Comparison of ENCODE assay signal across 11 cellular contexts in genomic region chr10:110335314-110336064, GRCh38. TPM values are rescaled to one million over a fixed set of nuclear protein-coding genes. Genes with fewer than 3 reads are reported as not detected.
DNase-seq lines count a peak whose midpoint lies in the region; ATAC-seq and TF ChIP-seq lines count a peak whose summit lies in the region.
"Had no signal": no experiment of that assay in that cellular context is flagged by ENCODE, and none has a peak within 500 bp of the region (broad histone marks: within the 10 kb centered on the region; RNA-seq: fewer than 3 reads in every experiment).

No MANE protein-coding gene starts in this region.

- no peaks in the 10 kb centered on the region for H3K36me3 ChIP-seq in PC-3 (ENCODE audit: low read depth, low read length)
- H3K36me3 ChIP-seq in ectodermal cell (ENCODE audit: control insufficient read depth, insufficient read depth, low read length), result no peaks in the 10 kb centered on the region
- no peaks in the 10 kb centered on the region for H3K36me3 ChIP-seq in parathyroid adenoma (ENCODE audit: control insufficient read depth, insufficient read depth, low read length)
- no peaks in the 10 kb centered on the region for H3K36me3 ChIP-seq in gastrocnemius medialis
- H3K36me3 ChIP-seq: neutrophil, thyroid gland had no signal

- CTCF ChIA-PET in PC-3 (lab: Charles Lee), result no interaction called here

- intact Hi-C loops in PC-3 (cut with micrococcal nuclease) (no loop called here), gastrocnemius medialis (cut with DNase I; ENCODE audit: low total_unique reads) (no loop called here)

- 71 to 74% methylated on average over 7 of the region's 7 CpGs for WGBS in ectodermal cell, 2 experiments

- H2AFZ ChIP-seq in PC-3 (ENCODE audit: low read length), result peak overlapping the region; percentile 57; the same call in 1 of the 2 replicates
- peak overlapping the region; percentile 80 for H2AFZ ChIP-seq in parathyroid adenoma

- TF ChIP-seq CTCF in PC-3 (conservative IDR thresholded peaks at IDR 0.05; ENCODE audit: low read depth, low read length) (no peak), parathyroid adenoma (IDR thresholded peaks at IDR 0.05) (no peak), gastrocnemius medialis (IDR thresholded peaks at IDR 0.05 in 4 of 5, conservative IDR thresholded peaks at IDR 0.05 in 1 of 5) (no peak)

- H3K4me3 ChIP-seq in PC-3 (ENCODE audit: low read length) (0 out of 2 replicates have a peak overlapping the region, but pooled peaks have one; percentile 7), ectodermal cell (ENCODE audit: insufficient read depth, low read depth, low read length) (no peak overlapping the region), parathyroid adenoma (ENCODE audit: low read depth, low read length) (no peak overlapping the region), gastrocnemius medialis (no peak overlapping the region)
- H3K4me3 ChIP-seq: thyroid gland had no signal

- in situ Hi-C loops in gastrocnemius medialis (cut with MboI; ENCODE audit: low sequenced_read_pairs in 4 of 4), result no loop called here

- POLR2A ChIA-PET in PC-3 (lab: Charles Lee; ENCODE audit: unreplicated experiment), result interaction anchor here (1.2 kb wide), 1 partner anchor 72 kb away, joined by 3 read pairs; no protein-coding TSS in a partner anchor

- no peak for TF ChIP-seq POLR2A in gastrocnemius medialis (IDR thresholded peaks at IDR 0.05)

- H3K4me1 ChIP-seq in PC-3 (ENCODE audit: insufficient read depth, low read length) (peaks cover 30% of the 10 kb centered on the region), ectodermal cell (ENCODE audit: control insufficient read depth, insufficient read depth, low read length) (peaks cover 18% of the 10 kb centered on the region), parathyroid adenoma (peaks cover 16% of the 10 kb centered on the region), gastrocnemius medialis (peaks cover 8 to 10% of the 10 kb centered on the region in 2 donors)

- DNase-seq in SIG-M5 treated with dmso at 0.1 percent for 504 hours (lab: John Stamatoyannopoulos, UW; ENCODE audit: unreplicated experiment) (peak; percentile 15), SIG-M5 (lab: John Stamatoyannopoulos, UW) (no peak), PC-3 (no peak), COLO668 (lab: John Stamatoyannopoulos, UW; ENCODE audit: unreplicated experiment) (no peak), gastrocnemius medialis (no peak)
- no peak for DNase-seq in stimulated activated CD4-positive, alpha-beta T cell treated with anti-CD3 and anti-CD28 coated beads, Interleukin-4, amount 100 ng/mL, for 24 hours
- DNase-seq: thyroid gland had no signal

- H3K9ac ChIP-seq in PC-3 (ENCODE audit: low read length) (no peak overlapping the region), parathyroid adenoma (no peak overlapping the region)

- H3K79me2 ChIP-seq in PC-3 (ENCODE audit: low read length), result no peaks in the 10 kb centered on the region
- H3K79me2 ChIP-seq in parathyroid adenoma, result no peaks in the 10 kb centered on the region

- H3K27me3 ChIP-seq in PC-3 (ENCODE audit: low read length), result no peaks in the 10 kb centered on the region
- no peaks in the 10 kb centered on the region for H3K27me3 ChIP-seq in ectodermal cell (ENCODE audit: control insufficient read depth, insufficient read depth, low read length, poor library complexity, severe bottlenecking)
- H3K27me3 ChIP-seq in parathyroid adenoma (ENCODE audit: control insufficient read depth, insufficient read depth, low read length), result no peaks in the 10 kb centered on the region
- H3K27me3 ChIP-seq in gastrocnemius medialis, result no peaks in the 10 kb centered on the region
- H3K27me3 ChIP-seq: neutrophil, thyroid gland had no signal

- peak overlapping the region; percentile 52 for H3K4me2 ChIP-seq in PC-3 (ENCODE audit: low read length)
- no peak overlapping the region for H3K4me2 ChIP-seq in parathyroid adenoma (ENCODE audit: low read length)

- H3F3A ChIP-seq in PC-3 (ENCODE audit: low read length, unreplicated experiment), result no peaks in the 10 kb centered on the region

- no peaks in the 10 kb centered on the region for H4K20me1 ChIP-seq in PC-3 (ENCODE audit: low read length)

- no peaks in the 10 kb centered on the region for H3K9me2 ChIP-seq in PC-3 (replicated peaks; ENCODE audit: low read length)

- no TSS peak for BruUV-seq in PC-3 (replicated peaks; lab: Mats Ljungman, UMichigan)

- H3K27ac ChIP-seq in PC-3 (ENCODE audit: low read length) (peak overlapping the region; percentile 77), ectodermal cell (ENCODE audit: insufficient read depth, low read depth, low read length, poor library complexity, severe bottlenecking) (peak overlapping the region; percentile 1), parathyroid adenoma (peak overlapping the region; percentile 64), gastrocnemius medialis (no peak overlapping the region)
- H3K27ac ChIP-seq: neutrophil, thyroid gland had no signal

- H3K9me3 ChIP-seq in PC-3 (ENCODE audit: low read length), result peaks cover 3% of the 10 kb centered on the region; the same call in 1 of the 2 replicates
- H3K9me3 ChIP-seq in ectodermal cell (ENCODE audit: control insufficient read depth, low read length), result no peaks in the 10 kb centered on the region
- no peaks in the 10 kb centered on the region for H3K9me3 ChIP-seq in parathyroid adenoma (ENCODE audit: control insufficient read depth, low read length)
- no peaks in the 10 kb centered on the region for H3K9me3 ChIP-seq in gastrocnemius medialis
- H3K9me3 ChIP-seq: thyroid gland had no signal

- no peak for ATAC-seq in PC-3
- ATAC-seq in gastrocnemius medialis, result no peak
- ATAC-seq: HepG2 had no signal

RNA-seq across cellular contexts. Expression of gene SMNDC1, which starts 30.8 kb away (rescaled TPM):
- total RNA-seq in PC-3 (2014; rRNA removed) (16.3 and 18.4 TPM in 2 replicates), gastrocnemius medialis (10 to 100 TPM in 2 of 4 donors, 1 to 10 TPM in 2; 7.3 to 23.9 (median 10.0) TPM)
- polyA plus RNA-seq in ectodermal cell (2013, experiment 1 of 4), result 39.1 TPM
- 36.6 TPM for polyA plus RNA-seq in ectodermal cell (2013, experiment 2 of 4)
- polyA plus RNA-seq in ectodermal cell (2013, experiment 3 of 4), result 28.9 TPM
- polyA plus RNA-seq in ectodermal cell (2013, experiment 4 of 4), result 31.7 TPM

Comparison
In these comparisons a context has a peak if more than half of its experiments do, and no peak if none do; other contexts are left out.
1. H3K27ac ChIP-seq: peak in PC-3 (single experiment), ectodermal cell (single experiment) and parathyroid adenoma (single experiment); none in gastrocnemius medialis (0 of 4).